In genomic region chr5:153490124-153491085, GRCh38 we compare ENCODE assay signal across 11 cellular contexts. TPM values are rescaled to one million over a fixed set of nuclear protein-coding genes. Genes with fewer than 3 reads are reported as not detected.
DNase-seq lines count a peak whose midpoint lies in the region; ATAC-seq and TF ChIP-seq lines count a peak whose summit lies in the region.
"Had no signal": no experiment of that assay in that cellular context is flagged by ENCODE, and none has a peak within 500 bp of the region (broad histone marks: within the 10 kb centered on the region; RNA-seq: fewer than 3 reads in every experiment).

GRIA1 (plus strand) TSS chr5:153490670.

- H3K27ac ChIP-seq in left ventricle myocardium inferior (replicated peaks) (no peak within 1 kb of the TSS), right atrium auricular region (no peak within 1 kb of the TSS), mesenchymal stem cell (ENCODE audit: low read length, poor library complexity, severe bottlenecking) (no peak within 1 kb of the TSS), vagina (no peak within 1 kb of the TSS)
- H3K27ac ChIP-seq: BLaER1 had no signal

- H3K9me3 Mint-ChIP-seq in chondrocyte (ENCODE audit: low read depth): no peaks in the 10 kb centered on the region

- peak within 1 kb of the TSS in 1 of 2 experiments; percentile 89 for H3K14ac ChIP-seq in mesenchymal stem cell (ENCODE audit: low read length in 2 of 2)

- H3K23ac ChIP-seq in mesenchymal stem cell (ENCODE audit: low read length in 2 of 2): no peak within 1 kb of the TSS

- 8% methylated on average over 18 of the region's 21 CpGs for WGBS in mesenchymal stem cell

- H3K9ac ChIP-seq in mesenchymal stem cell (ENCODE audit: low read length): peak within 1 kb of the TSS; percentile 57
- H3K9ac ChIP-seq: BLaER1 had no signal

- no peak for TF ChIP-seq POLR2A in vagina (IDR thresholded peaks at IDR 0.05)

- peak within 1 kb of the TSS; percentile 98 for H2BK15ac ChIP-seq in mesenchymal stem cell (ENCODE audit: low read depth, poor library complexity, severe bottlenecking)

- H3K27ac Mint-ChIP-seq in chondrocyte (ENCODE audit: unreplicated experiment): no peak within 1 kb of the TSS

- peaks cover 66% of the 10 kb centered on the region for H3K27me3 ChIP-seq in left ventricle myocardium inferior (ENCODE audit: low read depth)
- H3K27me3 ChIP-seq in right atrium auricular region: peaks cover 7 to 9% of the 10 kb centered on the region in 2 donors
- H3K27me3 ChIP-seq in mesenchymal stem cell (ENCODE audit: control insufficient read depth in 1 of 2, insufficient read depth in 1 of 2, low read length in 2 of 2): peaks cover 10 to 22% of the 10 kb centered on the region in 2 experiments
- no peaks in the 10 kb centered on the region for H3K27me3 ChIP-seq in vagina

- H3K4me1 Mint-ChIP-seq in chondrocyte (ENCODE audit: low read depth): peaks cover 22% of the 10 kb centered on the region

- H3K79me1 ChIP-seq in mesenchymal stem cell (replicated peaks; ENCODE audit: low read length, poor library complexity, severe bottlenecking): no peaks in the 10 kb centered on the region

- no peak for ATAC-seq in GM18909 (IDR thresholded peaks at IDR 0.05; ENCODE audit: poor library complexity, unreplicated experiment)
- no peak for ATAC-seq in HG03280 (IDR thresholded peaks at IDR 0.05; ENCODE audit: unreplicated experiment)

- peak within 1 kb of the TSS; percentile 86 for H2AFZ ChIP-seq in mesenchymal stem cell (ENCODE audit: low read depth, low read length)

- TF ChIP-seq CTCF in left ventricle myocardium inferior (IDR thresholded peaks at IDR 0.05; ENCODE audit: borderline replicate concordance): no peak
- TF ChIP-seq CTCF in right atrium auricular region (IDR thresholded peaks at IDR 0.05): no peak
- peak; percentile 24 for TF ChIP-seq CTCF in chondrocyte (IDR thresholded peaks at IDR 0.05)
- TF ChIP-seq CTCF in vagina (IDR thresholded peaks at IDR 0.05): no peak

- peak within 1 kb of the TSS; percentile 94 to 98 for H2BK12ac ChIP-seq in mesenchymal stem cell (ENCODE audit: low read length in 2 of 2)

- H2BK5ac ChIP-seq in mesenchymal stem cell (ENCODE audit: low read depth, low read length, poor library complexity, severe bottlenecking): no peak within 1 kb of the TSS

- intact Hi-C loops in left ventricle myocardium inferior (cut with micrococcal nuclease) (no loop called here), vagina (cut with DNase I) (loop anchor here (10.0 kb wide), 1 partner anchor 474 kb away; no protein-coding TSS in a partner anchor)

- peak within 1 kb of the TSS; percentile 66 for H3K4me2 ChIP-seq in mesenchymal stem cell (ENCODE audit: low read length, poor library complexity, severe bottlenecking)
- H3K4me2 ChIP-seq: BLaER1 had no signal

- H3K18ac ChIP-seq in mesenchymal stem cell (ENCODE audit: low read depth in 1 of 2, low read length in 2 of 2): peak within 1 kb of the TSS; percentile 67 to 94

- H3K27me3 Mint-ChIP-seq in chondrocyte (ENCODE audit: low read depth): peaks cover 21% of the 10 kb centered on the region

- H3K4me1 ChIP-seq in left ventricle myocardium inferior: peaks cover 7% of the 10 kb centered on the region
- peaks cover 0 to 7% of the 10 kb centered on the region in 2 donors for H3K4me1 ChIP-seq in right atrium auricular region
- H3K4me1 ChIP-seq in mesenchymal stem cell (ENCODE audit: control insufficient read depth, insufficient read depth, low read depth, low read length): peaks cover 5% of the 10 kb centered on the region
- no peaks in the 10 kb centered on the region for H3K4me1 ChIP-seq in vagina

- no peaks in the 10 kb centered on the region for H3K36me3 Mint-ChIP-seq in chondrocyte (ENCODE audit: low read depth)

- no peaks in the 10 kb centered on the region for H3K36me3 ChIP-seq in left ventricle myocardium inferior
- H3K36me3 ChIP-seq in right atrium auricular region: no peaks in the 10 kb centered on the region
- H3K36me3 ChIP-seq in mesenchymal stem cell (ENCODE audit: control insufficient read depth in 1 of 2, insufficient read depth in 2 of 2, low read depth in 1 of 2, low read length in 2 of 2): no peaks in the 10 kb centered on the region
- H3K36me3 ChIP-seq in vagina: no peaks in the 10 kb centered on the region
- H3K36me3 ChIP-seq: BLaER1 had no signal

- no peaks in the 10 kb centered on the region for H3K9me3 ChIP-seq in left ventricle myocardium inferior (replicated peaks)
- H3K9me3 ChIP-seq in right atrium auricular region: no peaks in the 10 kb centered on the region
- no peaks in the 10 kb centered on the region for H3K9me3 ChIP-seq in mesenchymal stem cell (ENCODE audit: control insufficient read depth, low read length)
- no peaks in the 10 kb centered on the region for H3K9me3 ChIP-seq in vagina
- H3K9me3 ChIP-seq: BLaER1 had no signal

- H3K4ac ChIP-seq in mesenchymal stem cell (ENCODE audit: low read depth in 1 of 2, low read length in 2 of 2): peak within 1 kb of the TSS; percentile 36 to 60

- peak within 1 kb of the TSS; percentile 81 for H4K8ac ChIP-seq in mesenchymal stem cell (ENCODE audit: low read length)

- peak within 1 kb of the TSS; percentile 59 for H2BK120ac ChIP-seq in mesenchymal stem cell (ENCODE audit: low read depth, low read length)

- no peak within 1 kb of the TSS for H2AK5ac ChIP-seq in mesenchymal stem cell (ENCODE audit: low read length, severe bottlenecking)

- DNase-seq in left ventricle myocardium inferior (no peak), right atrium auricular region (ENCODE audit: low spot score) (no peak), chondrocyte (ENCODE audit: low spot score) (no peak), mesenchymal stem cell (peak; percentile 57), vagina (ENCODE audit: extremely low spot score in 2 of 2) (no peak)
- no peak for DNase-seq in stimulated activated CD8-positive, alpha-beta memory T cell treated with anti-CD3 and anti-CD28 coated beads, Interleukin-4, amount 100 ng/mL, for 48 hours

- H3K4me3 ChIP-seq in left ventricle myocardium inferior: peak within 1 kb of the TSS; percentile 41
- peak within 1 kb of the TSS in 1 of 2 donors; percentile 19 for H3K4me3 ChIP-seq in right atrium auricular region
- H3K4me3 ChIP-seq in mesenchymal stem cell (ENCODE audit: insufficient read depth in 1 of 2, low read depth in 1 of 2, low read length in 2 of 2): peak within 1 kb of the TSS in 1 of 2 experiments; percentile 74
- peak within 1 kb of the TSS; percentile 2 to 15 for H3K4me3 ChIP-seq in vagina
- H3K4me3 ChIP-seq: BLaER1 had no signal

- H3K4me3 Mint-ChIP-seq in chondrocyte (ENCODE audit: unreplicated experiment): peak within 1 kb of the TSS; percentile 63

- H4K91ac ChIP-seq in mesenchymal stem cell (ENCODE audit: low read length): peak within 1 kb of the TSS; percentile 89

RNA-seq across cellular contexts. Expression of gene GRIA1, which starts in this region (rescaled TPM):
- total RNA-seq in left ventricle myocardium inferior: 0.14 TPM
- total RNA-seq in right atrium auricular region: 1 to 10 TPM in 1 of 2 donors, under 1 TPM in 1; 0.12 to 1.2 TPM
- 0.55 to 13.9 TPM (median 0.77 TPM) in 3 replicates for total RNA-seq in chondrocyte
- 11.6 TPM for polyA plus RNA-seq in mesenchymal stem cell (2013, experiment 1 of 2)
- 10.7 TPM for polyA plus RNA-seq in mesenchymal stem cell (2013, experiment 2 of 2)
- total RNA-seq in vagina: not detected
- total RNA-seq: dermis microvascular lymphatic vessel endothelial cell, SK-MEL-5 had no signal
